In the genomic region with DNA sequence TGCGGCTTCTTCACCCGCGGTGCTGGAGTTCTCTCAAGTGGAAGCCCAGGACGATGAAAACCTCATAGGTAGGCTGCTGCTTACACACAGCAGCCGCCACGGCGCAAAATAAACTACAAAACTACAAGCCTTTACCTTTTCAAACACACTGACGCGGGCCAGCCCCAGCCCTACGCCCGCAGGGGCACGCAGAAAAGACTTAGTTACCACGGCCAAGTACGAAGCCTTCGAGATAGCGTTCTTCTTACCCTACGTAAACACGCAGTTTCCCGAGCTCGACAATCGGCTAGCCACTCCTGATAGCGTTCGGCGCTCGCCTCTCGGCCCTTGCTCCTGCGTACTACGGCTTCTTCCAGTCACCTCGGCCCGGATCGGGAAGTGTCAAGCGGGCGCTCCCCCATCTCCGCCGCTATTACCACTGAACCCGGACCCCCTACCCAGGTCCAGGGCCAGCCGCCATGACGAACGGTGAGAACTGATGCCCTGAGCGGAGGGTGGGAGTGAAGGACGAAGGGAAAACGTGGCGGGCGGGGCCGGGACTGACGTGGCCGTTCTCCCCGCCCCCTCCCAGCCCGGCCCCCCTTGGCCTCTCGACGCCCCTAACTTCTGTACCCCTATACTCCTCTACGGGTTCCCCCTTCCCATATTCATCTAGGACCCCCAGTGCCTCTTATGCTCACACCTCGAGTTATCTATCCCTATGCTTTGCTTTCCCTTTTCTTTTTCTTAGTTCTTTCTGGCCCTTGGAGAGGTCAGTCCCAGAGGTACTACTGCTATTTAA, we compare ENCODE assay signal across 8 cellular contexts. TPM values are rescaled to one million over a fixed set of nuclear protein-coding genes. Genes with fewer than 3 reads are reported as not detected.
DNase-seq lines count a peak whose midpoint lies in the region; ATAC-seq and TF ChIP-seq lines count a peak whose summit lies in the region.

Gene TMEM167B (plus strand): TSS at position 350 of the 781 bp plus-strand sequence. CDS start 109 bp downstream, at position 459.

- H3K36me3 Mint-ChIP-seq in activated CD4-positive, alpha-beta T cell treated with anti-CD3 and anti-CD28 coated beads, Interleukin-2, amount 10 ng/mL, durations not matched to agents 24 days and 14 days (ENCODE audit: low read depth) = peaks cover 22% of the 10 kb centered on the region

- peak within 1 kb of the TSS; percentile 86 for H3K4me3 ChIP-seq in BJ (ENCODE audit: low read depth, low read length)
- H3K4me3 ChIP-seq in colonic mucosa = peak within 1 kb of the TSS; percentile 59

- H3K4me1 Mint-ChIP-seq in activated CD4-positive, alpha-beta T cell treated with anti-CD3 and anti-CD28 coated beads, Interleukin-2, amount 10 ng/mL, durations not matched to agents 24 days and 14 days = peaks cover 23% of the 10 kb centered on the region

- intact Hi-C loops in activated CD4-positive, alpha-beta T cell treated with anti-CD3 and anti-CD28 coated beads, Interleukin-2, amount 10 ng/mL, durations not matched to agents 24 days and 14 days (cut with micrococcal nuclease) = loop anchor here (1.0 to 5.0 kb wide), 8 partner anchors 10 to 343 kb away; partner anchors contain the start of genes GPSM2, SARS1, STXBP3 and TAF13
- intact Hi-C loops in colonic mucosa (cut with DNase I) = no loop called here

- H3K27me3 ChIP-seq in BJ (ENCODE audit: control insufficient read depth, insufficient read depth, low read length) (no peaks in the 10 kb centered on the region), colonic mucosa (no peaks in the 10 kb centered on the region)

- peak within 1 kb of the TSS; percentile 97 for H3K27ac Mint-ChIP-seq in activated CD4-positive, alpha-beta T cell treated with anti-CD3 and anti-CD28 coated beads, Interleukin-2, amount 10 ng/mL, durations not matched to agents 24 days and 14 days

- H3K4me3 Mint-ChIP-seq in activated CD4-positive, alpha-beta T cell treated with anti-CD3 and anti-CD28 coated beads, Interleukin-2, amount 10 ng/mL, durations not matched to agents 24 days and 14 days = peak within 1 kb of the TSS; percentile 92

- CTCF ChIA-PET in BJ (lab: Yijun Ruan, JAX) = interaction anchor here (1.5 to 2.3 kb wide), 4 partner anchors 8 to 22 kb away, joined by 4 to 13 read pairs (median 6); a partner anchor contains a TSS

- TF ChIP-seq CTCF in BJ (IDR thresholded peaks at IDR 0.05; ENCODE audit: insufficient read depth, low read depth, low read length) = no peak
- TF ChIP-seq CTCF in colonic mucosa (IDR thresholded peaks at IDR 0.05) = no peak

- DNase-seq in BJ (ENCODE audit: low read depth) (peak; percentile 85), NCI-H526 treated with DMSO at 0.1 percent for 48 hours (lab: John Stamatoyannopoulos, UW) (peak; percentile 96), colonic mucosa (peak; percentile 95), left kidney (ENCODE audit: low read depth, low spot score) (peak; percentile 97)
- DNase-seq in activated CD4-positive, alpha-beta T cell treated with anti-CD3 and anti-CD28 coated beads, Interleukin-2, amount 10 ng/mL, durations not matched to agents 24 days and 14 days = peak; percentile 96
- peak; percentile 90 for DNase-seq in stimulated activated CD4-positive, alpha-beta T cell treated with anti-CD3 and anti-CD28 coated beads, Interleukin-1b, Interleukin-23, amount 100 ng/mL, for 48 hours

- H3K9me3 ChIP-seq in colonic mucosa = no peaks in the 10 kb centered on the region

- peak within 1 kb of the TSS; percentile 96 for H3K9ac ChIP-seq in colonic mucosa (ENCODE audit: low read depth in 2 of 2, low read length in 2 of 2)

- H3K36me3 ChIP-seq in BJ (ENCODE audit: control insufficient read depth, insufficient read depth, low read length) (no peaks in the 10 kb centered on the region), colonic mucosa (peaks cover 4% of the 10 kb centered on the region)

- POLR2A ChIA-PET in BJ (lab: Charles Lee) = interaction anchor here (0.6 to 1.1 kb wide), 2 partner anchors 9 to 15 kb away, joined by 4 to 6 read pairs; partner anchors contain the start of gene TAF13

- ATAC-seq in GM19328 (IDR thresholded peaks at IDR 0.05; ENCODE audit: unreplicated experiment) (peak; percentile 86), HG03469 (IDR thresholded peaks at IDR 0.05; ENCODE audit: unreplicated experiment) (peak; percentile 85)

- peaks cover 8% of the 10 kb centered on the region for H3K4me1 ChIP-seq in colonic mucosa

- H3K9me3 Mint-ChIP-seq in activated CD4-positive, alpha-beta T cell treated with anti-CD3 and anti-CD28 coated beads, Interleukin-2, amount 10 ng/mL, durations not matched to agents 24 days and 14 days = no peaks in the 10 kb centered on the region

- peak within 1 kb of the TSS; percentile 82 for H3K27ac ChIP-seq in colonic mucosa

- no peaks in the 10 kb centered on the region for H3K27me3 Mint-ChIP-seq in activated CD4-positive, alpha-beta T cell treated with anti-CD3 and anti-CD28 coated beads, Interleukin-2, amount 10 ng/mL, durations not matched to agents 24 days and 14 days

RNA-seq across cellular contexts. Expression of gene TMEM167B, which starts in this region (rescaled TPM):
- 31.0 and 48.8 TPM in 2 replicates for polyA plus RNA-seq in BJ (2011; rRNA removed)
- 8.7 and 9.9 TPM in 2 replicates for polyA minus RNA-seq in BJ (2011; rRNA and poly(A)+ RNA removed)
- 26.7 and 29.2 TPM in 2 replicates for total RNA-seq in activated CD4-positive, alpha-beta T cell treated with anti-CD3 and anti-CD28 coated beads, Interleukin-2, amount 10 ng/mL, durations not matched to agents 24 days and 14 days
- 10 to 100 TPM; 26.0 to 53.6 TPM for total RNA-seq in colonic mucosa

Comparison
In these comparisons a context has a peak if more than half of its experiments do, and no peak if none do; other contexts are left out.
1. Peak in every context shown above with its lines: DNase-seq, ATAC-seq, H3K4me3 ChIP-seq and H3K27ac ChIP-seq.